Comparison of ENCODE assay signal across 9 cellular contexts in genomic region chr1:43565600-43566360, GRCh38. TPM values are rescaled to one million over a fixed set of nuclear protein-coding genes. Genes with fewer than 3 reads are reported as not detected.
DNase-seq lines count a peak whose midpoint lies in the region; ATAC-seq, FAIRE-seq and TF ChIP-seq lines count a peak whose summit lies in the region.
"Had no signal": no experiment of that assay in that cellular context is flagged by ENCODE, and none has a peak within 500 bp of the region (broad histone marks: within the 10 kb centered on the region; RNA-seq: fewer than 3 reads in every experiment).

No MANE protein-coding gene starts in this region.

- peak; percentile 77 for ATAC-seq in CD4-positive, alpha-beta T cell (ENCODE audit: poor library complexity)
- ATAC-seq in HG03342 (IDR thresholded peaks at IDR 0.05; ENCODE audit: unreplicated experiment) = no peak

- H3K4me3 Mint-ChIP-seq in CD4-positive, alpha-beta T cell = peak overlapping the region; percentile 56
- H3K4me3 Mint-ChIP-seq in activated T-helper 2 cell treated with anti-CD3 and anti-CD28 coated beads, Interferon-gamma antibody, Interleukin-2, Interleukin-4, amounts not matched to agents 10 μg/mL and 5 μg/mL and 100 μg/mL, durations not matched to agents 14 hours and 24 hours and 36 hours (ENCODE audit: low read depth) = peak overlapping the region; percentile 62

- CTCF ChIA-PET in CD4-positive, alpha-beta T cell (lab: Charles Lee) = no interaction called here

- no peak for TF ChIP-seq POLR2A in uterus (IDR thresholded peaks at IDR 0.05)

- no peak for TF ChIP-seq CTCF in CD4-positive, alpha-beta T cell (IDR thresholded peaks at IDR 0.05)
- TF ChIP-seq CTCF in uterus (IDR thresholded peaks at IDR 0.05) = no peak

- FAIRE-seq in frontal cortex (lab: Jason Lieb, UNC) = no peak
- FAIRE-seq: endometrium had no signal

- no peaks in the 10 kb centered on the region for H3K4me1 Mint-ChIP-seq in CD4-positive, alpha-beta T cell (ENCODE audit: low read depth)
- H3K4me1 Mint-ChIP-seq in activated T-helper 2 cell treated with anti-CD3 and anti-CD28 coated beads, Interferon-gamma antibody, Interleukin-2, Interleukin-4, amounts not matched to agents 10 μg/mL and 5 μg/mL and 100 μg/mL, durations not matched to agents 14 hours and 24 hours and 36 hours (ENCODE audit: low read depth) = peaks cover 4% of the 10 kb centered on the region

- no peaks in the 10 kb centered on the region for H3K36me3 Mint-ChIP-seq in CD4-positive, alpha-beta T cell (ENCODE audit: low read depth)
- H3K36me3 Mint-ChIP-seq in activated T-helper 2 cell treated with anti-CD3 and anti-CD28 coated beads, Interferon-gamma antibody, Interleukin-2, Interleukin-4, amounts not matched to agents 10 μg/mL and 5 μg/mL and 100 μg/mL, durations not matched to agents 14 hours and 24 hours and 36 hours (ENCODE audit: low read depth) = no peaks in the 10 kb centered on the region

- no peak overlapping the region for H3K27ac ChIP-seq in CD4-positive, alpha-beta T cell (ENCODE audit: low read depth, low read length)
- H3K27ac ChIP-seq in uterus (peak overlapping the region; percentile 82 to 83), SJCRH30 (no peak overlapping the region)

- H3K9me3 ChIP-seq in CD4-positive, alpha-beta T cell (ENCODE audit: control insufficient read depth, low read length) = no peaks in the 10 kb centered on the region
- H3K9me3 ChIP-seq in uterus = no peaks in the 10 kb centered on the region
- H3K9me3 ChIP-seq in SJCRH30 (replicated peaks) = no peaks in the 10 kb centered on the region

- H3K4me3 ChIP-seq in uterus (peak overlapping the region; percentile 21 to 42), SJCRH30 (no peak overlapping the region)

- peaks cover 15% of the 10 kb centered on the region for H3K27me3 Mint-ChIP-seq in CD4-positive, alpha-beta T cell
- H3K27me3 Mint-ChIP-seq in activated T-helper 2 cell treated with anti-CD3 and anti-CD28 coated beads, Interferon-gamma antibody, Interleukin-2, Interleukin-4, amounts not matched to agents 10 μg/mL and 5 μg/mL and 100 μg/mL, durations not matched to agents 14 hours and 24 hours and 36 hours (ENCODE audit: low read depth) = no peaks in the 10 kb centered on the region

- H3K4me1 ChIP-seq in uterus = peaks cover 8 to 17% of the 10 kb centered on the region in 2 donors
- no peaks in the 10 kb centered on the region for H3K4me1 ChIP-seq in SJCRH30

- H3K27ac Mint-ChIP-seq in CD4-positive, alpha-beta T cell = no peak overlapping the region
- no peak overlapping the region for H3K27ac Mint-ChIP-seq in activated T-helper 2 cell treated with anti-CD3 and anti-CD28 coated beads, Interferon-gamma antibody, Interleukin-2, Interleukin-4, amounts not matched to agents 10 μg/mL and 5 μg/mL and 100 μg/mL, durations not matched to agents 14 hours and 24 hours and 36 hours

- no peaks in the 10 kb centered on the region for H3K36me3 ChIP-seq in uterus
- 0 out of 2 replicates have a peak, but pooled peaks cover 2% of the 10 kb centered on the region for H3K36me3 ChIP-seq in SJCRH30

- H3K9me3 Mint-ChIP-seq in CD4-positive, alpha-beta T cell = no peaks in the 10 kb centered on the region
- H3K9me3 Mint-ChIP-seq in activated T-helper 2 cell treated with anti-CD3 and anti-CD28 coated beads, Interferon-gamma antibody, Interleukin-2, Interleukin-4, amounts not matched to agents 10 μg/mL and 5 μg/mL and 100 μg/mL, durations not matched to agents 14 hours and 24 hours and 36 hours = no peaks in the 10 kb centered on the region

- POLR2A ChIA-PET in CD4-positive, alpha-beta T cell (lab: Charles Lee) = no interaction called here

- intact Hi-C loops in CD4-positive, alpha-beta T cell (cut with DNase I, micrococcal nuclease) = no loop called here
- intact Hi-C loops in activated T-helper 2 cell treated with anti-CD3 and anti-CD28 coated beads, Interferon-gamma antibody, Interleukin-2, Interleukin-4, amounts not matched to agents 10 μg/mL and 5 μg/mL and 100 μg/mL, durations not matched to agents 14 hours and 24 hours and 36 hours (cut with micrococcal nuclease) = no loop called here
- intact Hi-C loops in uterus (cut with DNase I; ENCODE audit: low total_unique reads) = no loop called here

- H3K27me3 ChIP-seq in CD4-positive, alpha-beta T cell (ENCODE audit: control insufficient read depth, insufficient read depth, low read length) = no peaks in the 10 kb centered on the region
- H3K27me3 ChIP-seq in uterus = no peaks in the 10 kb centered on the region
- H3K27me3 ChIP-seq in SJCRH30 = no peaks in the 10 kb centered on the region

- peak in 6 of 10 experiments; percentile 10 to 39 (median 12) for DNase-seq in CD4-positive, alpha-beta T cell
- DNase-seq in NCI-H2029 (lab: John Stamatoyannopoulos, UW) (peak; percentile 82), frontal cortex (ENCODE audit: low spot score in 2 of 2) (peak; percentile 88 to 91), occipital lobe (lab: John Stamatoyannopoulos, UW) (peak; percentile 66), uterus (peak; percentile 54 to 72), SJCRH30 (no peak)
- peak; percentile 52 for DNase-seq in activated T-helper 2 cell treated with anti-CD3 and anti-CD28 coated beads, Interferon-gamma antibody, Interleukin-2, Interleukin-4, amounts not matched to agents 10 μg/mL and 5 μg/mL and 100 μg/mL, durations not matched to agents 14 hours and 24 hours and 36 hours (ENCODE audit: low spot score)

RNA-seq across cellular contexts. Expression of gene PTPRF, which starts 35.1 kb away (rescaled TPM):
- total RNA-seq in CD4-positive, alpha-beta T cell = under 1 TPM; 0.14 TPM
- 3.0 and 3.2 TPM in 2 replicates for total RNA-seq in activated T-helper 2 cell treated with anti-CD3 and anti-CD28 coated beads, Interferon-gamma antibody, Interleukin-2, Interleukin-4, amounts not matched to agents 10 μg/mL and 5 μg/mL and 100 μg/mL, durations not matched to agents 14 hours and 24 hours and 36 hours
- total RNA-seq in frontal cortex (39.1 TPM), occipital lobe (37.6 TPM), uterus (100 to 1,000 TPM in 2 of 4 donors, 10 to 100 TPM in 2; 24.7 to 172 (median 124) TPM)
- total RNA-seq in SJCRH30 (2014; rRNA removed; shearing (Covaris generic)) = 32.6 and 34.1 TPM in 2 replicates

Comparison
In these comparisons a context has a peak if more than half of its experiments do, and no peak if none do; other contexts are left out.
1. DNase-seq: peak in CD4-positive, alpha-beta T cell (6 of 10), NCI-H2029 (single experiment), activated T-helper 2 cell treated with anti-CD3 and anti-CD28 coated beads, Interferon-gamma antibody, Interleukin-2, Interleukin-4, amounts not matched to agents 10 μg/mL and 5 μg/mL and 100 μg/mL, durations not matched to agents 14 hours and 24 hours and 36 hours (single experiment), frontal cortex (2 of 2), occipital lobe (single experiment) and uterus (2 of 2); none in SJCRH30 (0 of 2).
2. H3K27ac ChIP-seq: peak in uterus (2 of 2); none in CD4-positive, alpha-beta T cell (single experiment) and SJCRH30 (single experiment).